In the genomic region with DNA sequence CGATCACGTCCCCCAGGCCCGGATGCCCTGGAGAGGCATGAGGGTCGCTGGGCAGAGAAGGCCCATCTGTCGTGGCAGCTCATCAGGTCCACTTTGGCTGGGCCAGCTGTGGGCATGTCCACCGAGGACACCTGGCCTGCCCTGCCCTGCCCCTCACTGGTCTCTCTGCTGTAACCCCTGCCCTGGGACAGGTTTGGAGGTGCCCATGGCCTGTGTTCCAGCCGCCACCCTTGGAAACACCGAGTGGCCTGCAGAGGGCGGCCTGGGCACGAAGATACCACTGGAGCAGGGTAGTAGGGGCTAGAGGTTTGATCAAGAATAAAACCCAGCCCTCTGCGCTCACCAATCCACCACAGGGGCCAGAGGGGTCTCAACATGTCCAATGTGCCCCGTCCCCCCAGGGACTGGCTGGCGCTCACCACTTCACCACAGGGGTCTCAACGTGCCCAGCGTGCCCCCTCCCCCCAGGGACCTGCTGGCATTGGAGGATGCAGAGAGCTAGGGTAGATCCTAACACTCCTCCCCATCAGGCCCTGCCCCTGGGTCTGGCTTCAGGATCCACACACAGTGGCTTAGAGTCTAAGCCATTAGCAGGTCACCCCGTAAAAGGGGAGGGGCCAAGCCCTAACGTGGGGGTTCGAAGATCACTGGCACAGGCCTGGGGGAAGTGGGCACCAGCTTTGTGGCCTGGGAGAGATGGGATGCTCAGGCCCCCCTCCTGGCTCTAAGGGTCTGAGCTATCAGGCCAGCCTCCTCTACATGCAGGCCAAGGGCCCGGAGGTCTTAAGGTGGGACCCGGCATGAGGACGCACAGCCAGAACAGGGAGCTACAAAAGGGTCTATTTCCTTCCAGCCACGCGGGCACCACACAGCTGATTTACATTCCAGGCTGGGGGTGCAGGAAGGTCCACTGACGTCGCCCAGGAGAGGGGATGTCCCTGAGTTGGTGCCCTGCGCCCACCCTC, we compare ENCODE assay signal across 7 cellular contexts. TPM values are rescaled to one million over a fixed set of nuclear protein-coding genes. Genes with fewer than 3 reads are reported as not detected.
A peak's percentile ranks its signal among the peaks of the same experiment; 100 is the strongest.
DNase-seq lines count a peak whose midpoint lies in the region; ATAC-seq and TF ChIP-seq lines count a peak whose summit lies in the region.

No MANE protein-coding gene starts in this region.

- H3K27me3 ChIP-seq in effector memory CD4-positive, alpha-beta T cell (replicated peaks; ENCODE audit: control insufficient read depth, insufficient read depth, low read length, poor library complexity, severe bottlenecking) = no peaks in the 10 kb centered on the region

- no peak overlapping the region for H3K27ac ChIP-seq in effector memory CD4-positive, alpha-beta T cell (ENCODE audit: insufficient read depth, low read length, poor library complexity, severe bottlenecking)

- peaks cover 21% of the 10 kb centered on the region for H3K4me1 Mint-ChIP-seq in activated CD4-positive, alpha-beta memory T cell treated with anti-CD3 and anti-CD28 coated beads, Interleukin-2, amount 10 ng/mL, durations not matched to agents 7 days and 5 days
- H3K4me1 Mint-ChIP-seq in mesothelial cell of epicardium = peaks cover 8% of the 10 kb centered on the region
- peaks cover 10 to 30% of the 10 kb centered on the region in 2 donors for H3K4me1 Mint-ChIP-seq in stimulated activated naive B cell treated with anti-CD40 and anti-IgM and Interleukin-4, amounts not matched to agents 10 μg/mL and 1 μg/mL and 100 μg/mL, for 72 hours

- peaks cover 6% of the 10 kb centered on the region for H3K36me3 Mint-ChIP-seq in activated CD4-positive, alpha-beta memory T cell treated with anti-CD3 and anti-CD28 coated beads, Interleukin-2, amount 10 ng/mL, durations not matched to agents 7 days and 5 days (ENCODE audit: low read depth)
- no peaks in the 10 kb centered on the region for H3K36me3 Mint-ChIP-seq in mesothelial cell of epicardium
- peaks cover 6 to 9% of the 10 kb centered on the region in 2 donors for H3K36me3 Mint-ChIP-seq in stimulated activated naive B cell treated with anti-CD40 and anti-IgM and Interleukin-4, amounts not matched to agents 10 μg/mL and 1 μg/mL and 100 μg/mL, for 72 hours

- H3K9me3 Mint-ChIP-seq in activated CD4-positive, alpha-beta memory T cell treated with anti-CD3 and anti-CD28 coated beads, Interleukin-2, amount 10 ng/mL, durations not matched to agents 7 days and 5 days = no peaks in the 10 kb centered on the region
- no peaks in the 10 kb centered on the region for H3K9me3 Mint-ChIP-seq in mesothelial cell of epicardium
- H3K9me3 Mint-ChIP-seq in stimulated activated naive B cell treated with anti-CD40 and anti-IgM and Interleukin-4, amounts not matched to agents 10 μg/mL and 1 μg/mL and 100 μg/mL, for 72 hours = no peaks in the 10 kb centered on the region

- H3K4me3 ChIP-seq in effector memory CD4-positive, alpha-beta T cell (ENCODE audit: insufficient read depth, low read depth, low read length, poor library complexity, severe bottlenecking) = no peak overlapping the region

- ATAC-seq in stimulated activated naive B cell treated with anti-CD40 and anti-IgM and Interleukin-4, amounts not matched to agents 10 μg/mL and 1 μg/mL and 100 μg/mL, for 72 hours (replicated peaks) = peak; percentile 76 to 77
- no peak for ATAC-seq in GM21515 (IDR thresholded peaks at IDR 0.05; ENCODE audit: unreplicated experiment)

- CTCF ChIA-PET in activated CD4-positive, alpha-beta memory T cell treated with anti-CD3 and anti-CD28 coated beads, Interleukin-2, amount 10 ng/mL, durations not matched to agents 7 days and 5 days (lab: Charles Lee) = interaction anchor here (0.9 to 3.4 kb wide), 11 partner anchors 10 to 273 kb away, joined by 3 to 25 read pairs (median 4); a partner anchor contains a TSS

- peak overlapping the region; percentile 21 for H3K4me3 Mint-ChIP-seq in activated CD4-positive, alpha-beta memory T cell treated with anti-CD3 and anti-CD28 coated beads, Interleukin-2, amount 10 ng/mL, durations not matched to agents 7 days and 5 days
- peak overlapping the region; percentile 44 for H3K4me3 Mint-ChIP-seq in mesothelial cell of epicardium
- peak overlapping the region; percentile 46 to 87 for H3K4me3 Mint-ChIP-seq in stimulated activated naive B cell treated with anti-CD40 and anti-IgM and Interleukin-4, amounts not matched to agents 10 μg/mL and 1 μg/mL and 100 μg/mL, for 72 hours

- no peak overlapping the region for H3K27ac Mint-ChIP-seq in activated CD4-positive, alpha-beta memory T cell treated with anti-CD3 and anti-CD28 coated beads, Interleukin-2, amount 10 ng/mL, durations not matched to agents 7 days and 5 days
- H3K27ac Mint-ChIP-seq in mesothelial cell of epicardium = no peak overlapping the region
- H3K27ac Mint-ChIP-seq in stimulated activated naive B cell treated with anti-CD40 and anti-IgM and Interleukin-4, amounts not matched to agents 10 μg/mL and 1 μg/mL and 100 μg/mL, for 72 hours = no peak overlapping the region

- no peaks in the 10 kb centered on the region for H3K9me3 ChIP-seq in effector memory CD4-positive, alpha-beta T cell (ENCODE audit: control insufficient read depth, low read length)

- POLR2A ChIA-PET in activated CD4-positive, alpha-beta memory T cell treated with anti-CD3 and anti-CD28 coated beads, Interleukin-2, amount 10 ng/mL, durations not matched to agents 7 days and 5 days (lab: Charles Lee) = interaction anchor here (0.8 to 3.2 kb wide), 8 partner anchors 9 to 276 kb away, joined by 3 to 21 read pairs (median 12); a partner anchor contains a TSS

- peaks cover 27% of the 10 kb centered on the region for H3K4me1 ChIP-seq in effector memory CD4-positive, alpha-beta T cell (ENCODE audit: control insufficient read depth, insufficient read depth, low read length, poor library complexity, severe bottlenecking)

- H3K27me3 Mint-ChIP-seq in activated CD4-positive, alpha-beta memory T cell treated with anti-CD3 and anti-CD28 coated beads, Interleukin-2, amount 10 ng/mL, durations not matched to agents 7 days and 5 days = no peaks in the 10 kb centered on the region
- no peaks in the 10 kb centered on the region for H3K27me3 Mint-ChIP-seq in mesothelial cell of epicardium (ENCODE audit: low read depth)
- H3K27me3 Mint-ChIP-seq in stimulated activated naive B cell treated with anti-CD40 and anti-IgM and Interleukin-4, amounts not matched to agents 10 μg/mL and 1 μg/mL and 100 μg/mL, for 72 hours = no peaks in the 10 kb centered on the region

- H3K36me3 ChIP-seq in effector memory CD4-positive, alpha-beta T cell (ENCODE audit: control insufficient read depth, insufficient read depth, low read length) = peaks cover 5% of the 10 kb centered on the region

- peak; percentile 76 for DNase-seq in NCI-H1694 (lab: John Stamatoyannopoulos, UW)
- DNase-seq in activated CD4-positive, alpha-beta memory T cell treated with anti-CD3 and anti-CD28 coated beads, Interleukin-2, amount 10 ng/mL, durations not matched to agents 7 days and 5 days = peak; percentile 77
- DNase-seq in effector memory CD4-positive, alpha-beta T cell = peak; percentile 42 to 53 (median 48)
- DNase-seq in mesothelial cell of epicardium (ENCODE audit: low spot score in 2 of 2, unreplicated experiment in 2 of 2) = peak in 1 of 2 experiments; percentile 73
- DNase-seq in stimulated activated naive B cell treated with anti-CD40 and anti-IgM and Interleukin-4, amounts not matched to agents 10 μg/mL and 1 μg/mL and 100 μg/mL, for 72 hours = peak; percentile 68

- TF ChIP-seq CTCF in GM12873 (IDR thresholded peaks at IDR 0.05; ENCODE audit: insufficient read depth, low read depth, low read length, missing control alignments) (peak; percentile 76), mesothelial cell of epicardium (IDR thresholded peaks at IDR 0.05; ENCODE audit: unreplicated experiment) (peak; percentile 15)

RNA-seq across cellular contexts. Expression of a gene that starts 1.3 kb away (rescaled TPM):
- 10 to 100 TPM; 83.7 to 90.0 TPM for total RNA-seq in activated CD4-positive, alpha-beta memory T cell treated with anti-CD3 and anti-CD28 coated beads, Interleukin-2, amount 10 ng/mL, durations not matched to agents 7 days and 5 days
- total RNA-seq in mesothelial cell of epicardium = 77.6 to 81.3 TPM (median 79.5 TPM) in 3 replicates

RNA-seq across cellular contexts. Expression of a gene that starts 7.5 kb away (rescaled TPM):
- total RNA-seq in activated CD4-positive, alpha-beta memory T cell treated with anti-CD3 and anti-CD28 coated beads, Interleukin-2, amount 10 ng/mL, durations not matched to agents 7 days and 5 days = 10 to 100 TPM; 50.6 to 53.9 TPM
- 64.1 to 65.9 TPM (median 65.3 TPM) in 3 replicates for total RNA-seq in mesothelial cell of epicardium

RNA-seq across cellular contexts. Expression of a gene that starts 9.1 kb away (rescaled TPM):
- total RNA-seq in activated CD4-positive, alpha-beta memory T cell treated with anti-CD3 and anti-CD28 coated beads, Interleukin-2, amount 10 ng/mL, durations not matched to agents 7 days and 5 days = 1 to 10 TPM; 4.8 to 5.8 TPM
- 55.6 to 63.3 TPM (median 57.2 TPM) in 3 replicates for total RNA-seq in mesothelial cell of epicardium

RNA-seq across cellular contexts. Expression of a gene that starts 17.8 kb away (rescaled TPM):
- 10 to 100 TPM; 13.4 to 14.2 TPM for total RNA-seq in activated CD4-positive, alpha-beta memory T cell treated with anti-CD3 and anti-CD28 coated beads, Interleukin-2, amount 10 ng/mL, durations not matched to agents 7 days and 5 days
- 5.9 to 8.4 TPM (median 8.3 TPM) in 3 replicates for total RNA-seq in mesothelial cell of epicardium

RNA-seq across cellular contexts. Expression of a gene that starts 51.6 kb away (rescaled TPM):
- 10 to 100 TPM; 21.5 TPM for total RNA-seq in activated CD4-positive, alpha-beta memory T cell treated with anti-CD3 and anti-CD28 coated beads, Interleukin-2, amount 10 ng/mL, durations not matched to agents 7 days and 5 days
- 25.5 to 28.3 TPM (median 26.9 TPM) in 3 replicates for total RNA-seq in mesothelial cell of epicardium
